Comparison of ENCODE assay signal across 2 cellular contexts in the genomic region with DNA sequence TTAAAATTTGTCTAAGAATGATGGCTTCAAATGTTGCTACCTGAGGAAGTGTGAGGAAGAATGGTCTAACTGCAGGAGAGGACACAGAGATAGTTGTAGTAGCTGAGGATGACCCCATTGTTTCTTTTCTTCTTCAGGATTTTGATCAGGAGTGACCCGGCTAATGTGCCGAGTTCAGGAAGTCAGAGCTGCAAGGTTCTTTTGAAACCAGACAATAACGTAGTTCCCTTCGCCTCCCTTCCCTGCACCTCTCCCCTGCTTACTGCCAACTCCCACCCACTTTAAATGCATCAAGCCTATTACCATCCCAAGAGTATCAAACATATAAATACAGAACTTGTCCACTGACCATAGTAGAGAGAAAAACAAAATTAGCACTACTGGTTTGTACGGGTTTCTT.
TF ChIP-seq lines count a peak whose summit lies in the region.

No MANE protein-coding gene starts in this region.

TF ChIP-seq in HEK293, 187 proteins besides CTCF, POLR2A, EP300 and RAD21 (continued from another document):
- TF ChIP-seq ZFHX2 (tag by site-specific recombination; conservative IDR thresholded peaks at IDR 0.05): 0 out of 2 replicates have a peak, but pooled peaks have one; percentile 14
- TF ChIP-seq ZEB2 (tag by site-specific recombination; IDR thresholded peaks at IDR 0.05): no peak
TF ChIP-seq in HEK293: peak in this region for 1.

TF ChIP-seq in WTC11, 78 proteins besides CTCF, POLR2A, EP300 and RAD21:
- TF ChIP-seq, protein P1, sequence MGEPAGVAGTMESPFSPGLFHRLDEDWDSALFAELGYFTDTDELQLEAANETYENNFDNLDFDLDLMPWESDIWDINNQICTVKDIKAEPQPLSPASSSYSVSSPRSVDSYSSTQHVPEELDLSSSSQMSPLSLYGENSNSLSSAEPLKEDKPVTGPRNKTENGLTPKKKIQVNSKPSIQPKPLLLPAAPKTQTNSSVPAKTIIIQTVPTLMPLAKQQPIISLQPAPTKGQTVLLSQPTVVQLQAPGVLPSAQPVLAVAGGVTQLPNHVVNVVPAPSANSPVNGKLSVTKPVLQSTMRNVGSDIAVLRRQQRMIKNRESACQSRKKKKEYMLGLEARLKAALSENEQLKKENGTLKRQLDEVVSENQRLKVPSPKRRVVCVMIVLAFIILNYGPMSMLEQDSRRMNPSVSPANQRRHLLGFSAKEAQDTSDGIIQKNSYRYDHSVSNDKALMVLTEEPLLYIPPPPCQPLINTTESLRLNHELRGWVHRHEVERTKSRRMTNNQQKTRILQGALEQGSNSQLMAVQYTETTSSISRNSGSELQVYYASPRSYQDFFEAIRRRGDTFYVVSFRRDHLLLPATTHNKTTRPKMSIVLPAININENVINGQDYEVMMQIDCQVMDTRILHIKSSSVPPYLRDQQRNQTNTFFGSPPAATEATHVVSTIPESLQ (CRISPR knock-in tag; IDR thresholded peaks at IDR 0.05): no peak
- TF ChIP-seq HMGA2 (CRISPR knock-in tag; IDR thresholded peaks at IDR 0.05): no peak
- no peak for TF ChIP-seq MYBL2 (CRISPR knock-in tag; IDR thresholded peaks at IDR 0.05)
- TF ChIP-seq OVOL2 (CRISPR knock-in tag; IDR thresholded peaks at IDR 0.05; ENCODE audit: borderline replicate concordance): no peak
- no peak for TF ChIP-seq SMAD3 (CRISPR knock-in tag; IDR thresholded peaks at IDR 0.05; ENCODE audit: borderline replicate concordance)
- no peak for TF ChIP-seq TP53 (CRISPR knock-in tag; IDR thresholded peaks at IDR 0.05)
- TF ChIP-seq MXD4 (CRISPR knock-in tag; IDR thresholded peaks at IDR 0.05; ENCODE audit: borderline replicate concordance): no peak
- TF ChIP-seq, protein P2, sequence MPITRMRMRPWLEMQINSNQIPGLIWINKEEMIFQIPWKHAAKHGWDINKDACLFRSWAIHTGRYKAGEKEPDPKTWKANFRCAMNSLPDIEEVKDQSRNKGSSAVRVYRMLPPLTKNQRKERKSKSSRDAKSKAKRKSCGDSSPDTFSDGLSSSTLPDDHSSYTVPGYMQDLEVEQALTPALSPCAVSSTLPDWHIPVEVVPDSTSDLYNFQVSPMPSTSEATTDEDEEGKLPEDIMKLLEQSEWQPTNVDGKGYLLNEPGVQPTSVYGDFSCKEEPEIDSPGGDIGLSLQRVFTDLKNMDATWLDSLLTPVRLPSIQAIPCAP (CRISPR knock-in tag; IDR thresholded peaks at IDR 0.05): no peak
- TF ChIP-seq, protein P3, sequence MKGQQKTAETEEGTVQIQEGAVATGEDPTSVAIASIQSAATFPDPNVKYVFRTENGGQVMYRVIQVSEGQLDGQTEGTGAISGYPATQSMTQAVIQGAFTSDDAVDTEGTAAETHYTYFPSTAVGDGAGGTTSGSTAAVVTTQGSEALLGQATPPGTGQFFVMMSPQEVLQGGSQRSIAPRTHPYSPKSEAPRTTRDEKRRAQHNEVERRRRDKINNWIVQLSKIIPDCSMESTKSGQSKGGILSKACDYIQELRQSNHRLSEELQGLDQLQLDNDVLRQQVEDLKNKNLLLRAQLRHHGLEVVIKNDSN (CRISPR knock-in tag; IDR thresholded peaks at IDR 0.05): no peak
- TF ChIP-seq NFE2L1 (CRISPR knock-in tag; IDR thresholded peaks at IDR 0.05): no peak
- TF ChIP-seq KAT7 (CRISPR knock-in tag; IDR thresholded peaks at IDR 0.05; ENCODE audit: borderline replicate concordance): no peak
- TF ChIP-seq, protein P4, sequence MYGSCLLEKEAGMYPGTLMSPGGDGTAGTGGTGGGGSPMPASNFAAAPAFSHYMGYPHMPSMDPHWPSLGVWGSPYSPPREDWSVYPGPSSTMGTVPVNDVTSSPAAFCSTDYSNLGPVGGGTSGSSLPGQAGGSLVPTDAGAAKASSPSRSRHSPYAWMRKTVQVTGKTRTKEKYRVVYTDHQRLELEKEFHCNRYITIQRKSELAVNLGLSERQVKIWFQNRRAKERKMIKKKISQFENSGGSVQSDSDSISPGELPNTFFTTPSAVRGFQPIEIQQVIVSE (CRISPR knock-in tag; IDR thresholded peaks at IDR 0.05; ENCODE audit: borderline replicate concordance): no peak
- no peak for TF ChIP-seq ZNF138 (CRISPR knock-in tag; conservative IDR thresholded peaks at IDR 0.05)
- TF ChIP-seq, protein P5, sequence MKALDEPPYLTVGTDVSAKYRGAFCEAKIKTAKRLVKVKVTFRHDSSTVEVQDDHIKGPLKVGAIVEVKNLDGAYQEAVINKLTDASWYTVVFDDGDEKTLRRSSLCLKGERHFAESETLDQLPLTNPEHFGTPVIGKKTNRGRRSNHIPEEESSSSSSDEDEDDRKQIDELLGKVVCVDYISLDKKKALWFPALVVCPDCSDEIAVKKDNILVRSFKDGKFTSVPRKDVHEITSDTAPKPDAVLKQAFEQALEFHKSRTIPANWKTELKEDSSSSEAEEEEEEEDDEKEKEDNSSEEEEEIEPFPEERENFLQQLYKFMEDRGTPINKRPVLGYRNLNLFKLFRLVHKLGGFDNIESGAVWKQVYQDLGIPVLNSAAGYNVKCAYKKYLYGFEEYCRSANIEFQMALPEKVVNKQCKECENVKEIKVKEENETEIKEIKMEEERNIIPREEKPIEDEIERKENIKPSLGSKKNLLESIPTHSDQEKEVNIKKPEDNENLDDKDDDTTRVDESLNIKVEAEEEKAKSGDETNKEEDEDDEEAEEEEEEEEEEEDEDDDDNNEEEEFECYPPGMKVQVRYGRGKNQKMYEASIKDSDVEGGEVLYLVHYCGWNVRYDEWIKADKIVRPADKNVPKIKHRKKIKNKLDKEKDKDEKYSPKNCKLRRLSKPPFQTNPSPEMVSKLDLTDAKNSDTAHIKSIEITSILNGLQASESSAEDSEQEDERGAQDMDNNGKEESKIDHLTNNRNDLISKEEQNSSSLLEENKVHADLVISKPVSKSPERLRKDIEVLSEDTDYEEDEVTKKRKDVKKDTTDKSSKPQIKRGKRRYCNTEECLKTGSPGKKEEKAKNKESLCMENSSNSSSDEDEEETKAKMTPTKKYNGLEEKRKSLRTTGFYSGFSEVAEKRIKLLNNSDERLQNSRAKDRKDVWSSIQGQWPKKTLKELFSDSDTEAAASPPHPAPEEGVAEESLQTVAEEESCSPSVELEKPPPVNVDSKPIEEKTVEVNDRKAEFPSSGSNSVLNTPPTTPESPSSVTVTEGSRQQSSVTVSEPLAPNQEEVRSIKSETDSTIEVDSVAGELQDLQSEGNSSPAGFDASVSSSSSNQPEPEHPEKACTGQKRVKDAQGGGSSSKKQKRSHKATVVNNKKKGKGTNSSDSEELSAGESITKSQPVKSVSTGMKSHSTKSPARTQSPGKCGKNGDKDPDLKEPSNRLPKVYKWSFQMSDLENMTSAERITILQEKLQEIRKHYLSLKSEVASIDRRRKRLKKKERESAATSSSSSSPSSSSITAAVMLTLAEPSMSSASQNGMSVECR (CRISPR knock-in tag; IDR thresholded peaks at IDR 0.05; ENCODE audit: borderline replicate concordance): no peak
- no peak for TF ChIP-seq RORB (CRISPR knock-in tag; IDR thresholded peaks at IDR 0.05)
- no peak for TF ChIP-seq NR2C2 (CRISPR knock-in tag; IDR thresholded peaks at IDR 0.05)
- no peak for TF ChIP-seq SMAD4 (CRISPR knock-in tag; IDR thresholded peaks at IDR 0.05)
